17 cellular contexts compared by ENCODE assay signal in genomic region chr5:29161399-29161798, GRCh38.
DNase-seq lines count a peak whose midpoint lies in the region; ATAC-seq, FAIRE-seq and TF ChIP-seq lines count a peak whose summit lies in the region.
"Had no signal": no experiment of that assay in that cellular context is flagged by ENCODE, and none has a peak within 500 bp of the region (broad histone marks: within the 10 kb centered on the region; RNA-seq: fewer than 3 reads in every experiment).

No MANE protein-coding gene starts in this region.

- TF ChIP-seq CTCF in HepG2 (CRISPR knock-in tag; IDR thresholded peaks at IDR 0.05) = no peak
- no peak for TF ChIP-seq CTCF in smooth muscle cell (IDR thresholded peaks at IDR 0.05; ENCODE audit: borderline replicate concordance, insufficient read depth, poor library complexity, severe bottlenecking)

- intact Hi-C loops in HepG2 (cut with micrococcal nuclease; ENCODE audit: unreplicated experiment) = no loop called here

- DNase-seq in NCI-H510A treated with DMSO at 0.1 percent for 48 hours (lab: John Stamatoyannopoulos, UW) (peak; percentile 56), NCI-H510A (lab: John Stamatoyannopoulos, UW) (no peak), NCI-H69 (lab: John Stamatoyannopoulos, UW) (peak; percentile 67), HepG2 (ENCODE audit: low spot score) (peak; percentile 7), smooth muscle cell (lab: John Stamatoyannopoulos, UW; ENCODE audit: unreplicated experiment) (no peak), NCI-H1048 (lab: John Stamatoyannopoulos, UW) (no peak)
- no peak for DNase-seq in activated CD4-positive, alpha-beta T cell treated with anti-CD3 and anti-CD28 coated beads, Interleukin-2, amount 50 U/mL, for 48 hours
- DNase-seq: 8988T; BE2C; CD4-positive, CD25-positive, alpha-beta regulatory T cell; COR-L47; KG1; NCI-H187 treated with DMSO at 0.1 percent for 48 hours; NCI-H2171; SW 1271 had no signal

- peak; percentile 43; the same call in 1 of the 3 replicates for ATAC-seq in HepG2
- ATAC-seq in HG03097 (IDR thresholded peaks at IDR 0.05; ENCODE audit: low FRiP score, unreplicated experiment) = no peak

- no peaks in the 10 kb centered on the region for H3K36me3 ChIP-seq in HepG2 (replicated peaks in 1 of 2; ENCODE audit: control insufficient read depth in 1 of 2, insufficient read depth in 2 of 2, low read length in 2 of 2)
- H3K36me3 ChIP-seq in smooth muscle cell (ENCODE audit: low read depth) = no peaks in the 10 kb centered on the region
- H3K36me3 ChIP-seq: BE2C had no signal

- no TSS peak for BruUV-seq in HepG2 (replicated peaks; lab: Mats Ljungman, UMichigan)

- H3F3A ChIP-seq in smooth muscle cell (ENCODE audit: low read depth) = no peaks in the 10 kb centered on the region

- H3K4me3 ChIP-seq in HepG2 (replicated peaks in 1 of 3; ENCODE audit: insufficient read depth in 1 of 3, low read depth in 2 of 3, low read length in 3 of 3) (no peak overlapping the region), smooth muscle cell (no peak overlapping the region)

- no peak for TF ChIP-seq EP300 in HepG2 (IDR thresholded peaks at IDR 0.05; ENCODE audit: low read depth in 2 of 2, low read length in 2 of 2)
- no peak for TF ChIP-seq EP300 in HepG2 (CRISPR knock-in tag; IDR thresholded peaks at IDR 0.05; ENCODE audit: borderline replicate concordance)

- peaks cover 11% of the 10 kb centered on the region for H3K4me1 ChIP-seq in HepG2 (ENCODE audit: insufficient read depth, low read length)
- H3K4me1 ChIP-seq in smooth muscle cell (ENCODE audit: low read depth) = peaks cover 13% of the 10 kb centered on the region

- H3K27me3 ChIP-seq in HepG2 (ENCODE audit: control insufficient read depth in 1 of 2, insufficient read depth in 2 of 2, low read length in 2 of 2) = no peaks in the 10 kb centered on the region
- H3K27me3 ChIP-seq in smooth muscle cell (ENCODE audit: low read depth) = no peaks in the 10 kb centered on the region
- H3K27me3 ChIP-seq: BE2C had no signal

- H2AFZ ChIP-seq in HepG2 (ENCODE audit: low read length) = no peak overlapping the region
- H2AFZ ChIP-seq in smooth muscle cell (ENCODE audit: low read depth) = peak overlapping the region; percentile 16

- H3K4me2 ChIP-seq in HepG2 (ENCODE audit: low read depth, low read length) (no peak overlapping the region), smooth muscle cell (no peak overlapping the region)

- H3K27ac ChIP-seq in HepG2 (ENCODE audit: extremely low read length, insufficient read depth, low read length) (no peak overlapping the region), smooth muscle cell (ENCODE audit: low read depth) (no peak overlapping the region)

- CTCF ChIA-PET in HepG2 (lab: Yijun Ruan, JAX; ENCODE audit: low intra/inter-chr PET ratio, low total read pairs) = no interaction called here

- no peak for TF ChIP-seq RAD21 in HepG2 (CRISPR knock-in tag; IDR thresholded peaks at IDR 0.05)

- no peaks in the 10 kb centered on the region for H3K79me2 ChIP-seq in HepG2 (ENCODE audit: insufficient read depth, low read length)
- no peaks in the 10 kb centered on the region for H3K79me2 ChIP-seq in smooth muscle cell (ENCODE audit: low read depth)

- no peaks in the 10 kb centered on the region for H4K20me1 ChIP-seq in HepG2 (ENCODE audit: insufficient read depth, low read length)
- no peaks in the 10 kb centered on the region for H4K20me1 ChIP-seq in smooth muscle cell (ENCODE audit: low read depth)

- no peaks in the 10 kb centered on the region for H3K9me3 ChIP-seq in HepG2 (ENCODE audit: low read length)
- no peaks in the 10 kb centered on the region for H3K9me3 ChIP-seq in smooth muscle cell (replicated peaks; ENCODE audit: low read depth)
- H3K9me3 ChIP-seq: BE2C had no signal

- H3K9ac ChIP-seq in HepG2 (ENCODE audit: insufficient read depth, low read depth, low read length) (no peak overlapping the region), smooth muscle cell (ENCODE audit: low read depth) (no peak overlapping the region)

- TF ChIP-seq POLR2A in HepG2 (IDR thresholded peaks at IDR 0.05; ENCODE audit: insufficient read depth in 1 of 2, low read depth in 2 of 2, low read length in 2 of 2) = no peak

- POLR2A ChIA-PET in HepG2 (lab: Yijun Ruan, JAX) = no interaction called here

- FAIRE-seq in HepG2 (lab: Jason Lieb, UNC) = no peak
- FAIRE-seq: GM12891 had no signal

- in situ Hi-C loops in HepG2 (cut with HindIII; ENCODE audit: extremely low pct_ligation_motif_present, low pct_unique_long_range_greater_than_20kb) = no loop called here

TF ChIP-seq in HepG2, 621 proteins besides CTCF, POLR2A, EP300 and RAD21:
- TF ChIP-seq ZNF7 (CRISPR knock-in tag; IDR thresholded peaks at IDR 0.05) (no peak), ZNF598 (CRISPR knock-in tag; IDR thresholded peaks at IDR 0.05; ENCODE audit: borderline replicate concordance) (no peak), HNRNPUL1 (IDR thresholded peaks at IDR 0.05; ENCODE audit: low read depth, low read length) (0 out of 2 replicates have a peak, but pooled peaks have one; percentile 19), ZZZ3 (CRISPR knock-in tag; IDR thresholded peaks at IDR 0.05; ENCODE audit: borderline replicate concordance) (no peak), CEBPB (IDR thresholded peaks at IDR 0.05; ENCODE audit: borderline replicate concordance, low read depth, low read length) (peak; percentile 51; the same call in 1 of the 2 replicates)
TF ChIP-seq in HepG2: peak in this region for 2.

Comparison
In these comparisons a context has a peak if more than half of its experiments do, and no peak if none do; other contexts are left out.
1. DNase-seq: peak in NCI-H510A treated with DMSO at 0.1 percent for 48 hours (single experiment), NCI-H69 (single experiment) and HepG2 (single experiment); none in NCI-H510A (single experiment), smooth muscle cell (single experiment), NCI-H1048 (single experiment) and activated CD4-positive, alpha-beta T cell treated with anti-CD3 and anti-CD28 coated beads, Interleukin-2, amount 50 U/mL, for 48 hours (0 of 2).